Comparison of ENCODE assay signal across 7 cellular contexts in genomic region chr17:59706900-59707181, GRCh38. TPM values are rescaled to one million over a fixed set of nuclear protein-coding genes. Genes with fewer than 3 reads are reported as not detected.
DNase-seq lines count a peak whose midpoint lies in the region; ATAC-seq lines count a peak whose summit lies in the region.

No MANE protein-coding gene starts in this region.

- intact Hi-C loops in activated T-helper 1 cell treated with anti-CD3 and anti-CD28 coated beads, Interleukin-12 subunit alpha, Interleukin-12 subunit beta, Interleukin-2, Interleukin-4 antibody, amounts not matched to agents 30 ng/mL and 10 ng/mL and 1 ng/mL, durations not matched to agents 14 hours and 24 hours and 36 hours (cut with micrococcal nuclease) = loop anchor here (1.0 to 10.0 kb wide), 13 partner anchors 18 to 685 kb away; partner anchors contain the start of genes CLTC, GDPD1, PRR11 and RNFT1

- ATAC-seq in stimulated activated naive B cell treated with anti-CD40 and anti-IgM and Interleukin-4, amounts not matched to agents 10 μg/mL and 1 μg/mL and 100 μg/mL, for 72 hours (replicated peaks) = peak; percentile 0 to 15

- H3K27me3 Mint-ChIP-seq in activated T-helper 1 cell treated with anti-CD3 and anti-CD28 coated beads, Interleukin-12 subunit alpha, Interleukin-12 subunit beta, Interleukin-2, Interleukin-4 antibody, amounts not matched to agents 30 ng/mL and 10 ng/mL and 1 ng/mL, durations not matched to agents 14 hours and 24 hours and 36 hours (ENCODE audit: insufficient read depth) = no peaks in the 10 kb centered on the region
- H3K27me3 Mint-ChIP-seq in stimulated activated naive B cell treated with anti-CD40 and anti-IgM and Interleukin-4, amounts not matched to agents 10 μg/mL and 1 μg/mL and 100 μg/mL, for 72 hours = no peaks in the 10 kb centered on the region

- peak overlapping the region; percentile 88 for H3K27ac ChIP-seq in HUES6 (ENCODE audit: low read depth, low read length)

- H3K4me1 Mint-ChIP-seq in activated T-helper 1 cell treated with anti-CD3 and anti-CD28 coated beads, Interleukin-12 subunit alpha, Interleukin-12 subunit beta, Interleukin-2, Interleukin-4 antibody, amounts not matched to agents 30 ng/mL and 10 ng/mL and 1 ng/mL, durations not matched to agents 14 hours and 24 hours and 36 hours (ENCODE audit: low read depth) = peaks cover 51% of the 10 kb centered on the region
- H3K4me1 Mint-ChIP-seq in stimulated activated naive B cell treated with anti-CD40 and anti-IgM and Interleukin-4, amounts not matched to agents 10 μg/mL and 1 μg/mL and 100 μg/mL, for 72 hours = peaks cover 36 to 53% of the 10 kb centered on the region in 2 donors

- peak overlapping the region; percentile 96 for H3K27ac Mint-ChIP-seq in activated T-helper 1 cell treated with anti-CD3 and anti-CD28 coated beads, Interleukin-12 subunit alpha, Interleukin-12 subunit beta, Interleukin-2, Interleukin-4 antibody, amounts not matched to agents 30 ng/mL and 10 ng/mL and 1 ng/mL, durations not matched to agents 14 hours and 24 hours and 36 hours
- peak overlapping the region; percentile 99 for H3K27ac Mint-ChIP-seq in stimulated activated naive B cell treated with anti-CD40 and anti-IgM and Interleukin-4, amounts not matched to agents 10 μg/mL and 1 μg/mL and 100 μg/mL, for 72 hours

- peak overlapping the region; percentile 91 for H3K4me3 ChIP-seq in HUES6 (ENCODE audit: low read depth, low read length)
- peak overlapping the region; percentile 98 for H3K4me3 ChIP-seq in iPS-18c (ENCODE audit: insufficient read depth, low read depth, low read length)

- H3K36me3 ChIP-seq in HUES6 (ENCODE audit: control insufficient read depth, insufficient read depth, low read length) = peaks cover 11% of the 10 kb centered on the region

- H3K9ac ChIP-seq in HUES6 (ENCODE audit: low read length) = peak overlapping the region; percentile 95

- peak overlapping the region; percentile 98 for H3K4me3 Mint-ChIP-seq in activated T-helper 1 cell treated with anti-CD3 and anti-CD28 coated beads, Interleukin-12 subunit alpha, Interleukin-12 subunit beta, Interleukin-2, Interleukin-4 antibody, amounts not matched to agents 30 ng/mL and 10 ng/mL and 1 ng/mL, durations not matched to agents 14 hours and 24 hours and 36 hours
- H3K4me3 Mint-ChIP-seq in stimulated activated naive B cell treated with anti-CD40 and anti-IgM and Interleukin-4, amounts not matched to agents 10 μg/mL and 1 μg/mL and 100 μg/mL, for 72 hours = peak overlapping the region; percentile 98 to 99

- H3K27me3 ChIP-seq in HUES6 (ENCODE audit: control insufficient read depth, insufficient read depth, low read length) = no peaks in the 10 kb centered on the region

- DNase-seq in activated T-helper 1 cell treated with anti-CD3 and anti-CD28 coated beads, Interleukin-12 subunit alpha, Interleukin-12 subunit beta, Interleukin-2, Interleukin-4 antibody, amounts not matched to agents 30 ng/mL and 10 ng/mL and 1 ng/mL, durations not matched to agents 14 hours and 24 hours and 36 hours (ENCODE audit: low spot score) = no peak
- DNase-seq in stimulated activated naive B cell treated with anti-CD40 and anti-IgM and Interleukin-4, amounts not matched to agents 10 μg/mL and 1 μg/mL and 100 μg/mL, for 72 hours = no peak
- DNase-seq in 8988T = no peak
- no peak for DNase-seq in NCI-H146 treated with DMSO at 0.1 percent for 48 hours (lab: John Stamatoyannopoulos, UW; ENCODE audit: unreplicated experiment)
- DNase-seq in DMS79 (lab: John Stamatoyannopoulos, UW) = no peak

- peaks cover 17% of the 10 kb centered on the region for H3K36me3 Mint-ChIP-seq in activated T-helper 1 cell treated with anti-CD3 and anti-CD28 coated beads, Interleukin-12 subunit alpha, Interleukin-12 subunit beta, Interleukin-2, Interleukin-4 antibody, amounts not matched to agents 30 ng/mL and 10 ng/mL and 1 ng/mL, durations not matched to agents 14 hours and 24 hours and 36 hours (ENCODE audit: low read depth)
- H3K36me3 Mint-ChIP-seq in stimulated activated naive B cell treated with anti-CD40 and anti-IgM and Interleukin-4, amounts not matched to agents 10 μg/mL and 1 μg/mL and 100 μg/mL, for 72 hours = peaks cover 16 to 44% of the 10 kb centered on the region in 2 donors

- H3K4me1 ChIP-seq in HUES6 (ENCODE audit: control insufficient read depth, insufficient read depth, low read length) = peaks cover 10% of the 10 kb centered on the region; the same call in 1 of the 2 replicates

- H3K9me3 ChIP-seq in HUES6 (ENCODE audit: control insufficient read depth, insufficient read depth, low read depth, low read length) (no peaks in the 10 kb centered on the region), iPS-18c (ENCODE audit: control insufficient read depth, insufficient read depth, low read length) (no peaks in the 10 kb centered on the region)

- no peaks in the 10 kb centered on the region for H3K9me3 Mint-ChIP-seq in activated T-helper 1 cell treated with anti-CD3 and anti-CD28 coated beads, Interleukin-12 subunit alpha, Interleukin-12 subunit beta, Interleukin-2, Interleukin-4 antibody, amounts not matched to agents 30 ng/mL and 10 ng/mL and 1 ng/mL, durations not matched to agents 14 hours and 24 hours and 36 hours
- H3K9me3 Mint-ChIP-seq in stimulated activated naive B cell treated with anti-CD40 and anti-IgM and Interleukin-4, amounts not matched to agents 10 μg/mL and 1 μg/mL and 100 μg/mL, for 72 hours = no peaks in the 10 kb centered on the region

RNA-seq across cellular contexts. Expression of gene PTRH2, which starts 0.4 kb away (rescaled TPM):
- 49.7 and 51.1 TPM in 2 replicates for total RNA-seq in activated T-helper 1 cell treated with anti-CD3 and anti-CD28 coated beads, Interleukin-12 subunit alpha, Interleukin-12 subunit beta, Interleukin-2, Interleukin-4 antibody, amounts not matched to agents 30 ng/mL and 10 ng/mL and 1 ng/mL, durations not matched to agents 14 hours and 24 hours and 36 hours

RNA-seq across cellular contexts. Expression of gene VMP1, which starts 0.6 kb away (rescaled TPM):
- 357 and 374 TPM in 2 replicates for total RNA-seq in activated T-helper 1 cell treated with anti-CD3 and anti-CD28 coated beads, Interleukin-12 subunit alpha, Interleukin-12 subunit beta, Interleukin-2, Interleukin-4 antibody, amounts not matched to agents 30 ng/mL and 10 ng/mL and 1 ng/mL, durations not matched to agents 14 hours and 24 hours and 36 hours
